ENCODE assay signal across 23 cellular contexts in genomic region chr1:183155939-183156338, GRCh38. TPM values are rescaled to one million over a fixed set of nuclear protein-coding genes. Genes with fewer than 3 reads are reported as not detected.
A peak's percentile ranks its signal among the peaks of the same experiment; 100 is the strongest.
DNase-seq lines count a peak whose midpoint lies in the region; ATAC-seq, FAIRE-seq and TF ChIP-seq lines count a peak whose summit lies in the region.
"Had no signal": no experiment of that assay in that cellular context is flagged by ENCODE, and none has a peak within 500 bp of the region (broad histone marks: within the 10 kb centered on the region; RNA-seq: fewer than 3 reads in every experiment).

No MANE protein-coding gene starts in this region.

- no peaks in the 10 kb centered on the region for H3K4me1 Mint-ChIP-seq in astrocyte (ENCODE audit: low read depth, unreplicated experiment)
- H3K4me1 Mint-ChIP-seq in natural killer cell = no peaks in the 10 kb centered on the region
- H3K4me1 Mint-ChIP-seq: B cell, GM23338 had no signal

- H2AFZ ChIP-seq in astrocyte (ENCODE audit: low read depth, low read length) = no peak overlapping the region
- H2AFZ ChIP-seq: GM23338 had no signal

- H3K27me3 Mint-ChIP-seq in astrocyte (ENCODE audit: low read depth, unreplicated experiment) = no peaks in the 10 kb centered on the region
- H3K27me3 Mint-ChIP-seq in natural killer cell (ENCODE audit: low read depth in 2 of 2) = peaks cover 0 to 5% of the 10 kb centered on the region in 2 donors

- no peaks in the 10 kb centered on the region for H3K9me3 Mint-ChIP-seq in astrocyte (ENCODE audit: unreplicated experiment)
- peaks cover 0 to 3% of the 10 kb centered on the region in 2 donors for H3K9me3 Mint-ChIP-seq in natural killer cell
- H3K9me3 Mint-ChIP-seq: CD8-positive, alpha-beta T cell; GM23338 had no signal

- H3K9me3 ChIP-seq in RWPE2 (ENCODE audit: severe bottlenecking) (no peaks in the 10 kb centered on the region), astrocyte (ENCODE audit: insufficient read depth, low read depth, low read length) (no peaks in the 10 kb centered on the region)

- no peak overlapping the region for H3K9ac ChIP-seq in astrocyte (ENCODE audit: low read length)
- H3K9ac ChIP-seq: BLaER1 treated with 17β-estradiol and CSF1 and Interleukin-3, amounts not matched to agents 10 nM and 100 nM had no signal

- no peaks in the 10 kb centered on the region; the same call in 1 of the 2 replicates for H3K36me3 ChIP-seq in RWPE2 (ENCODE audit: low read depth)
- no peaks in the 10 kb centered on the region for H3K36me3 ChIP-seq in astrocyte (ENCODE audit: insufficient read depth, low read length)
- H3K36me3 ChIP-seq: BLaER1 treated with 17β-estradiol and CSF1 and Interleukin-3, amounts not matched to agents 10 nM and 100 nM had no signal

- H3K4me3 Mint-ChIP-seq in astrocyte (ENCODE audit: unreplicated experiment) (no peak overlapping the region), natural killer cell (no peak overlapping the region)
- H3K4me3 Mint-ChIP-seq: B cell; CD8-positive, alpha-beta T cell; GM23338; HFFc6 had no signal

- H3K27ac ChIP-seq in 22Rv1 = peak overlapping the region; percentile 37
- H3K27ac ChIP-seq in RWPE2 (ENCODE audit: poor library complexity, severe bottlenecking) = peak overlapping the region; percentile 16
- no peak overlapping the region for H3K27ac ChIP-seq in astrocyte (ENCODE audit: low read depth, low read length)
- H3K27ac ChIP-seq: BLaER1 treated with 17β-estradiol and CSF1 and Interleukin-3, amounts not matched to agents 10 nM and 100 nM; HL-60 had no signal

- TF ChIP-seq CTCF in 22Rv1 (IDR thresholded peaks at IDR 0.05) (no peak), RWPE2 (IDR thresholded peaks at IDR 0.05; ENCODE audit: poor library complexity, severe bottlenecking) (no peak), astrocyte (IDR thresholded peaks at IDR 0.05; ENCODE audit: insufficient read depth, low read depth, low read length) (no peak), natural killer cell (IDR thresholded peaks at IDR 0.05) (no peak)

- H3K4me2 ChIP-seq in astrocyte (ENCODE audit: low read length) = no peak overlapping the region
- H3K4me2 ChIP-seq: GM23338 had no signal

- H3K27ac Mint-ChIP-seq in astrocyte (ENCODE audit: unreplicated experiment) (no peak overlapping the region), natural killer cell (no peak overlapping the region)
- H3K27ac Mint-ChIP-seq: B cell; CD8-positive, alpha-beta T cell; GM23338; HFFc6 had no signal

- no peaks in the 10 kb centered on the region for H4K20me1 ChIP-seq in astrocyte (ENCODE audit: insufficient read depth, low read length)
- H4K20me1 ChIP-seq: BLaER1 treated with 17β-estradiol and CSF1 and Interleukin-3, amounts not matched to agents 10 nM and 100 nM had no signal

- H3K4me1 ChIP-seq in RWPE2 (ENCODE audit: insufficient read depth, poor library complexity, severe bottlenecking) (peaks cover 24% of the 10 kb centered on the region), astrocyte (ENCODE audit: insufficient read depth, low read length) (no peaks in the 10 kb centered on the region)

- H3K36me3 Mint-ChIP-seq in astrocyte (ENCODE audit: low read depth, unreplicated experiment) (peaks cover 2% of the 10 kb centered on the region), natural killer cell (no peaks in the 10 kb centered on the region)
- H3K36me3 Mint-ChIP-seq: CD8-positive, alpha-beta T cell had no signal

- ATAC-seq in RWPE2 (ENCODE audit: low read depth) (no peak), natural killer cell (no peak), GM21723 (IDR thresholded peaks at IDR 0.05; ENCODE audit: unreplicated experiment) (no peak), GM19455 (IDR thresholded peaks at IDR 0.05; ENCODE audit: unreplicated experiment) (no peak), GM21390 (IDR thresholded peaks at IDR 0.05; ENCODE audit: unreplicated experiment) (no peak)
- ATAC-seq: CD8-positive, alpha-beta T cell; GM23338; HCT116; K562 had no signal

- FAIRE-seq in astrocyte (lab: Jason Lieb, UNC) = peak; percentile 20
- FAIRE-seq: G401.6, GM12891, GM18507, H54, K562 had no signal

- DNase-seq in HCEC 1CT = peak; percentile 60
- no peak for DNase-seq in RWPE2 (ENCODE audit: low spot score)
- no peak for DNase-seq in astrocyte (ENCODE audit: low read depth)
- no peak for DNase-seq in natural killer cell
- DNase-seq: Calu3; CD8-positive, alpha-beta T cell; DMS79 treated with DMSO at 0.1 percent for 48 hours; EL; HFFc6 had no signal

- intact Hi-C loops in natural killer cell (cut with micrococcal nuclease) = no loop called here

- H3K27me3 ChIP-seq in RWPE2 (ENCODE audit: insufficient read depth, poor library complexity, severe bottlenecking) = no peaks in the 10 kb centered on the region
- H3K27me3 ChIP-seq in astrocyte (ENCODE audit: insufficient read depth, low read length) = no peaks in the 10 kb centered on the region
- H3K27me3 ChIP-seq: BLaER1 treated with 17β-estradiol and CSF1 and Interleukin-3, amounts not matched to agents 10 nM and 100 nM had no signal

- no peak overlapping the region for H3K4me3 ChIP-seq in RWPE2 (ENCODE audit: severe bottlenecking)
- H3K4me3 ChIP-seq in astrocyte (ENCODE audit: insufficient read depth, low read depth, low read length) = no peak overlapping the region
- H3K4me3 ChIP-seq: BLaER1 treated with 17β-estradiol and CSF1 and Interleukin-3, amounts not matched to agents 10 nM and 100 nM; GM23338; K562 had no signal

- no peaks in the 10 kb centered on the region for H3K79me2 ChIP-seq in astrocyte (ENCODE audit: insufficient read depth, low read length)

RNA-seq across cellular contexts. Expression of gene LAMC2, which starts 30.1 kb away (rescaled TPM):
- total RNA-seq in astrocyte = 8.0 and 13.9 TPM in 2 replicates
- total RNA-seq in natural killer cell = not detected
- total RNA-seq: B cell; CD8-positive, alpha-beta T cell had no signal
